Comparison of ENCODE assay signal across 10 cellular contexts in genomic region chr14:71659165-71659564, GRCh38.
A peak's percentile ranks its signal among the peaks of the same experiment; 100 is the strongest.
DNase-seq lines count a peak whose midpoint lies in the region; ATAC-seq and TF ChIP-seq lines count a peak whose summit lies in the region.
"Had no signal": no experiment of that assay in that cellular context is flagged by ENCODE, and none has a peak within 500 bp of the region (broad histone marks: within the 10 kb centered on the region; RNA-seq: fewer than 3 reads in every experiment).

No MANE protein-coding gene starts in this region.

- H3K36me3 ChIP-seq in GM23338 (ENCODE audit: insufficient read depth): no peaks in the 10 kb centered on the region
- H3K36me3 ChIP-seq in osteoblast (ENCODE audit: insufficient read depth, low read length): peaks cover 39% of the 10 kb centered on the region
- H3K36me3 ChIP-seq: MG63 had no signal

- H2AFZ ChIP-seq in GM23338 (no peak overlapping the region), osteoblast (ENCODE audit: low read length) (no peak overlapping the region)

- H3K4me3 Mint-ChIP-seq in GM23338: peak overlapping the region; percentile 20; the same call in 1 of the 3 replicates
- H3K4me3 Mint-ChIP-seq: naive B cell had no signal

- H3K27me3 ChIP-seq in GM23338 (ENCODE audit: insufficient read depth) (no peaks in the 10 kb centered on the region), osteoblast (ENCODE audit: insufficient read depth, low read length) (no peaks in the 10 kb centered on the region)
- H3K27me3 ChIP-seq: MG63 had no signal

- H3K27ac ChIP-seq in GM23338 (ENCODE audit: low read depth) (no peak overlapping the region), osteoblast (ENCODE audit: low read depth, low read length) (peak overlapping the region; percentile 54)

- no peaks in the 10 kb centered on the region for H3K79me2 ChIP-seq in GM23338 (replicated peaks; ENCODE audit: insufficient read depth)
- H3K79me2 ChIP-seq in osteoblast (ENCODE audit: insufficient read depth, low read length): peaks cover 41% of the 10 kb centered on the region

- H3K9me3 Mint-ChIP-seq in GM23338: no peaks in the 10 kb centered on the region
- H3K9me3 Mint-ChIP-seq: naive B cell had no signal

- no peaks in the 10 kb centered on the region for H3K9me3 ChIP-seq in osteoblast (ENCODE audit: low read depth, low read length)
- H3K9me3 ChIP-seq: MG63 had no signal

- H3K4me1 Mint-ChIP-seq in GM23338: peaks cover 64% of the 10 kb centered on the region

- ATAC-seq in GM23338: no peak

- no peaks in the 10 kb centered on the region for H3K9me2 ChIP-seq in GM23338 (ENCODE audit: insufficient read depth)

- H3K27me3 Mint-ChIP-seq in GM23338 (ENCODE audit: insufficient read depth, low read depth, poor library complexity): peaks cover 2% of the 10 kb centered on the region
- H3K27me3 Mint-ChIP-seq: naive B cell had no signal

- H3K4me3 ChIP-seq in GM23338 (no peak overlapping the region), choroid plexus epithelial cell (ENCODE audit: low read depth, low read length) (no peak overlapping the region), osteoblast (ENCODE audit: insufficient read depth, low read length) (no peak overlapping the region)
- H3K4me3 ChIP-seq: MG63 had no signal

- peak overlapping the region; percentile 66 for H3K27ac Mint-ChIP-seq in GM23338

- DNase-seq in GM23338 (ENCODE audit: low spot score) (no peak), NCI-H460 (ENCODE audit: extremely low read depth, low read depth) (peak; percentile 8), choroid plexus epithelial cell (ENCODE audit: low read depth) (peak; percentile 62), osteoblast (ENCODE audit: insufficient read length, low spot score, missing footprints) (no peak), anterior cingulate cortex (lab: John Stamatoyannopoulos, UW) (no peak), 8988T (no peak), NCI-H2029 treated with DMSO at 0.1 percent for 48 hours (lab: John Stamatoyannopoulos, UW) (no peak)
- DNase-seq: activated T-cell treated with anti-CD3 and anti-CD28 coated beads, Interleukin-2, amount 50 U/mL, for 48 hours; MG63; naive B cell had no signal

- peaks cover 39% of the 10 kb centered on the region for H3K4me1 ChIP-seq in GM23338 (ENCODE audit: insufficient read depth)
- H3K4me1 ChIP-seq in osteoblast (ENCODE audit: insufficient read depth, low read length): peaks cover 18% of the 10 kb centered on the region

- H3K4me2 ChIP-seq in GM23338 (peak overlapping the region; percentile 25), osteoblast (ENCODE audit: insufficient read depth, low read length) (peak overlapping the region; percentile 37)

- peaks cover 12% of the 10 kb centered on the region; the same call in 2 of the 3 replicates for H3K36me3 Mint-ChIP-seq in GM23338 (ENCODE audit: low read depth)

- H3F3A ChIP-seq in GM23338 (replicated peaks; ENCODE audit: low read depth): no peaks in the 10 kb centered on the region

- no peak for TF ChIP-seq CTCF in GM23338 (conservative IDR thresholded peaks at IDR 0.05; ENCODE audit: low read depth in 2 of 2)
- TF ChIP-seq CTCF in choroid plexus epithelial cell (conservative IDR thresholded peaks at IDR 0.05; ENCODE audit: low read depth, low read length): no peak
- TF ChIP-seq CTCF in osteoblast (IDR thresholded peaks at IDR 0.05; ENCODE audit: extremely low read depth, low read depth, low read length): no peak

- H4K20me1 ChIP-seq in GM23338 (replicated peaks; ENCODE audit: insufficient read depth): no peaks in the 10 kb centered on the region
- H4K20me1 ChIP-seq in osteoblast (ENCODE audit: insufficient read depth, low read length): no peaks in the 10 kb centered on the region

TF ChIP-seq in GM23338, 12 proteins besides CTCF, POLR2A, EP300 and RAD21 (continues in another document):
- TF ChIP-seq EZH2 (IDR thresholded peaks at IDR 0.05; ENCODE audit: low read depth, unreplicated experiment) (no peak), STAT1 (IDR thresholded peaks at IDR 0.05; ENCODE audit: unreplicated experiment) (no peak), ETS1 (IDR thresholded peaks at IDR 0.05) (no peak), ZNF114 (CRISPR knock-in tag; IDR thresholded peaks at IDR 0.05) (no peak), ZNF331 (CRISPR knock-in tag; IDR thresholded peaks at IDR 0.05; ENCODE audit: low read depth) (no peak), REST (IDR thresholded peaks at IDR 0.05; ENCODE audit: unreplicated experiment) (no peak), EZH2phosphoT487 (IDR thresholded peaks at IDR 0.05; ENCODE audit: unreplicated experiment) (no peak), POLR2AphosphoS5 (IDR thresholded peaks at IDR 0.05; ENCODE audit: low read depth) (no peak), CREB1 (CRISPR knock-in tag; IDR thresholded peaks at IDR 0.05; ENCODE audit: low read depth) (no peak)

Comparison
In these comparisons a context has a peak if more than half of its experiments do, and no peak if none do; other contexts are left out.
1. DNase-seq: peak in NCI-H460 (single experiment) and choroid plexus epithelial cell (single experiment); none in GM23338 (single experiment), osteoblast (single experiment), anterior cingulate cortex (0 of 58), 8988T (single experiment) and NCI-H2029 treated with DMSO at 0.1 percent for 48 hours (single experiment).